Comparison of ENCODE assay signal across 13 cellular contexts in the genomic region with DNA sequence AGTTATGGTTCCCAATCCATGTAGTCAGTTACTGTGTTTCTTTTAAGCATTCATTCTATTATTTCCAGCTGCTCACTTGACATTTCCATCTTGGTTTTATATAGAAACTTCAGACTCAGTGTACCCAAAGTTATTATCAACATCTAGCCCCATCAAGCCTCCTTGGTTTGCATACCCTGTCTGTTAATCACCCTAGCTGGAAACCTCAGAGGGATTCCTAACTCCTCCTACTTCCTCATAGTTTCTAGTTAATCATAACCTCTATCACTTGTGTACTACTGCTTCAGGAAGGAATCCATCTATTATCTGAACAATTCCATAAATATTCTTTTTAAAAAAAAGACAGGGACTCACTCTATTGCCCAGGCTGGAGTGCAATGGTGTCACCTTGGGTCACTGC.
DNase-seq lines count a peak whose midpoint lies in the region; ATAC-seq lines count a peak whose summit lies in the region.
"Had no signal": no experiment of that assay in that cellular context is flagged by ENCODE, and none has a peak within 500 bp of the region (broad histone marks: within the 10 kb centered on the region; RNA-seq: fewer than 3 reads in every experiment).

No MANE protein-coding gene starts in this region.

- H3K4me3 Mint-ChIP-seq in natural killer cell treated with Interleukin-12 subunit alpha and Interleukin-12 subunit beta and Interleukin-15 and Interleukin-18, amount 100 ng/mL, for 72 hours, result no peak overlapping the region
- H3K4me3 Mint-ChIP-seq in activated naive CD4-positive, alpha-beta T cell treated with anti-CD3 and anti-CD28 coated beads, Interleukin-2, amount 10 ng/mL, durations not matched to agents 7 days and 5 days, result no peak overlapping the region
- H3K4me3 Mint-ChIP-seq: activated B cell treated with CpG ODN at 0.5 μM for 24 hours; activated naive CD8-positive, alpha-beta T cell treated with anti-CD3 and anti-CD28 coated beads, Interleukin-2, amount 50 U/mL, for 24 hours; B cell had no signal

- DNase-seq in AG08396 (ENCODE audit: low spot score) (peak; percentile 46), HT1080 (ENCODE audit: low read depth) (peak; percentile 67), astrocyte of the hippocampus (ENCODE audit: low read depth, low spot score) (peak; percentile 71), iris pigment epithelial cell (ENCODE audit: low read depth) (peak; percentile 93), sciatic nerve (ENCODE audit: low spot score) (no peak), cerebellar nuclear complex (lab: John Stamatoyannopoulos, UW) (no peak)
- DNase-seq in natural killer cell treated with Interleukin-12 subunit alpha and Interleukin-12 subunit beta and Interleukin-15 and Interleukin-18, amount 100 ng/mL, for 72 hours (ENCODE audit: low spot score), result no peak
- DNase-seq in activated naive CD4-positive, alpha-beta T cell treated with anti-CD3 and anti-CD28 coated beads, Interleukin-2, amount 10 ng/mL, durations not matched to agents 7 days and 5 days, result no peak
- DNase-seq: activated B cell treated with CpG ODN at 0.5 μM for 24 hours; activated naive CD8-positive, alpha-beta T cell treated with anti-CD3 and anti-CD28 coated beads, Interleukin-2, amount 50 U/mL, for 24 hours; NCI-H2171; stimulated activated CD4-positive, alpha-beta T cell treated with anti-CD3 and anti-CD28 coated beads, Interleukin-2, amount 100 ng/mL, for 24 hours had no signal

- CTCF ChIA-PET in activated naive CD4-positive, alpha-beta T cell treated with anti-CD3 and anti-CD28 coated beads, Interleukin-2, amount 10 ng/mL, durations not matched to agents 7 days and 5 days (lab: Charles Lee), result no interaction called here

- H3K4me1 Mint-ChIP-seq in natural killer cell treated with Interleukin-12 subunit alpha and Interleukin-12 subunit beta and Interleukin-15 and Interleukin-18, amount 100 ng/mL, for 72 hours (ENCODE audit: low read depth in 2 of 2), result peaks cover 5 to 8% of the 10 kb centered on the region in 2 donors
- peaks cover 2% of the 10 kb centered on the region for H3K4me1 Mint-ChIP-seq in activated naive CD4-positive, alpha-beta T cell treated with anti-CD3 and anti-CD28 coated beads, Interleukin-2, amount 10 ng/mL, durations not matched to agents 7 days and 5 days
- H3K4me1 Mint-ChIP-seq: activated B cell treated with CpG ODN at 0.5 μM for 24 hours, B cell had no signal

- intact Hi-C loops in sciatic nerve (cut with DNase I), result no loop called here

- H3K27ac Mint-ChIP-seq in natural killer cell treated with Interleukin-12 subunit alpha and Interleukin-12 subunit beta and Interleukin-15 and Interleukin-18, amount 100 ng/mL, for 72 hours, result no peak overlapping the region
- H3K27ac Mint-ChIP-seq in activated naive CD4-positive, alpha-beta T cell treated with anti-CD3 and anti-CD28 coated beads, Interleukin-2, amount 10 ng/mL, durations not matched to agents 7 days and 5 days, result no peak overlapping the region
- H3K27ac Mint-ChIP-seq: activated B cell treated with CpG ODN at 0.5 μM for 24 hours; activated naive CD8-positive, alpha-beta T cell treated with anti-CD3 and anti-CD28 coated beads, Interleukin-2, amount 50 U/mL, for 24 hours; B cell had no signal

- H3K9me3 Mint-ChIP-seq in natural killer cell treated with Interleukin-12 subunit alpha and Interleukin-12 subunit beta and Interleukin-15 and Interleukin-18, amount 100 ng/mL, for 72 hours, result no peaks in the 10 kb centered on the region
- H3K9me3 Mint-ChIP-seq in activated naive CD4-positive, alpha-beta T cell treated with anti-CD3 and anti-CD28 coated beads, Interleukin-2, amount 10 ng/mL, durations not matched to agents 7 days and 5 days, result no peaks in the 10 kb centered on the region
- H3K9me3 Mint-ChIP-seq: activated B cell treated with CpG ODN at 0.5 μM for 24 hours; activated naive CD8-positive, alpha-beta T cell treated with anti-CD3 and anti-CD28 coated beads, Interleukin-2, amount 50 U/mL, for 24 hours had no signal

- H3K27me3 Mint-ChIP-seq in natural killer cell treated with Interleukin-12 subunit alpha and Interleukin-12 subunit beta and Interleukin-15 and Interleukin-18, amount 100 ng/mL, for 72 hours, result no peaks in the 10 kb centered on the region
- no peaks in the 10 kb centered on the region for H3K27me3 Mint-ChIP-seq in activated naive CD4-positive, alpha-beta T cell treated with anti-CD3 and anti-CD28 coated beads, Interleukin-2, amount 10 ng/mL, durations not matched to agents 7 days and 5 days
- H3K27me3 Mint-ChIP-seq: activated B cell treated with CpG ODN at 0.5 μM for 24 hours; activated naive CD8-positive, alpha-beta T cell treated with anti-CD3 and anti-CD28 coated beads, Interleukin-2, amount 50 U/mL, for 24 hours; B cell had no signal

- no peak for ATAC-seq in natural killer cell treated with Interleukin-12 subunit alpha and Interleukin-12 subunit beta and Interleukin-15 and Interleukin-18, amount 100 ng/mL, for 72 hours
- no peak for ATAC-seq in sciatic nerve
- ATAC-seq: activated naive CD8-positive, alpha-beta T cell treated with anti-CD3 and anti-CD28 coated beads, Interleukin-2, amount 50 U/mL, for 24 hours had no signal

- H3K36me3 Mint-ChIP-seq in natural killer cell treated with Interleukin-12 subunit alpha and Interleukin-12 subunit beta and Interleukin-15 and Interleukin-18, amount 100 ng/mL, for 72 hours, result peaks cover 9% of the 10 kb centered on the region
- H3K36me3 Mint-ChIP-seq in activated naive CD4-positive, alpha-beta T cell treated with anti-CD3 and anti-CD28 coated beads, Interleukin-2, amount 10 ng/mL, durations not matched to agents 7 days and 5 days, result no peaks in the 10 kb centered on the region

Comparison
In these comparisons a context has a peak if more than half of its experiments do, and no peak if none do; other contexts are left out.
1. DNase-seq: peak in AG08396 (single experiment), HT1080 (single experiment), astrocyte of the hippocampus (single experiment) and iris pigment epithelial cell (single experiment); none in natural killer cell treated with Interleukin-12 subunit alpha and Interleukin-12 subunit beta and Interleukin-15 and Interleukin-18, amount 100 ng/mL, for 72 hours (single experiment), sciatic nerve (single experiment), activated naive CD4-positive, alpha-beta T cell treated with anti-CD3 and anti-CD28 coated beads, Interleukin-2, amount 10 ng/mL, durations not matched to agents 7 days and 5 days (single experiment) and cerebellar nuclear complex (0 of 2).